In genomic region chr4:53545238-53545637, GRCh38 we compare ENCODE assay signal across 25 cellular contexts. TPM values are rescaled to one million over a fixed set of nuclear protein-coding genes. Genes with fewer than 3 reads are reported as not detected.
"Had no signal": no experiment of that assay in that cellular context is flagged by ENCODE, and none has a peak within 500 bp of the region (broad histone marks: within the 10 kb centered on the region; RNA-seq: fewer than 3 reads in every experiment).

No MANE protein-coding gene starts in this region.

- H3K4me3 ChIP-seq: body of pancreas, SJSA1 had no signal

- H3K36me3 Mint-ChIP-seq: activated naive CD4-positive, alpha-beta T cell treated with anti-CD3 and anti-CD28 coated beads, Interleukin-2, amount 50 U/mL, for 24 hours had no signal

- DNase-seq: activated CD4-positive, alpha-beta T cell treated with anti-CD3 and anti-CD28 coated beads for 48 hours; activated CD4-positive, alpha-beta T cell treated with anti-CD3 and anti-CD28 coated beads, Interleukin-2, amount 50 U/mL, for 4 hours; activated CD4-positive, CD25-positive, alpha-beta regulatory T cell treated with anti-CD3 and anti-CD28 coated beads, Interleukin-2, amount 50 U/mL, for 72 hours; activated CD8-positive, alpha-beta memory T cell treated with anti-CD3 and anti-CD28 coated beads, Interleukin-2, amount 50 U/mL, for 48 hours; activated CD8-positive, alpha-beta T cell treated with anti-CD3 and anti-CD28 coated beads, Interleukin-2, amount 10 ng/mL, durations not matched to agents 7 days and 5 days; activated T-cell treated with anti-CD3 and anti-CD28 coated beads, Interleukin-2, amount 50 U/mL, for 1 hour; aorta; central memory CD4-positive, alpha-beta T cell; Karpas-422; MM.1S; NCI-H1105 treated with DMSO at 0.1 percent for 48 hours; NCI-H146; NCI-H187 treated with DMSO at 0.1 percent for 48 hours; NCI-H2081 treated with DMSO at 0.1 percent for 48 hours; NCI-H2171 treated with DMSO at 0.1 percent for 48 hours; NCI-H345; NCI-H510A; NCI-H526 treated with DMSO at 0.1 percent for 48 hours; SHP77; SW 1271 had no signal

- H3K27ac ChIP-seq: body of pancreas, SJSA1 had no signal

- H3K27me3 ChIP-seq: body of pancreas, SJSA1 had no signal

- H3K27ac Mint-ChIP-seq: activated CD8-positive, alpha-beta T cell treated with anti-CD3 and anti-CD28 coated beads, Interleukin-2, amount 10 ng/mL, durations not matched to agents 7 days and 5 days; activated naive CD4-positive, alpha-beta T cell treated with anti-CD3 and anti-CD28 coated beads, Interleukin-2, amount 50 U/mL, for 24 hours had no signal

- H3K4me3 Mint-ChIP-seq: activated CD8-positive, alpha-beta T cell treated with anti-CD3 and anti-CD28 coated beads, Interleukin-2, amount 10 ng/mL, durations not matched to agents 7 days and 5 days; activated naive CD4-positive, alpha-beta T cell treated with anti-CD3 and anti-CD28 coated beads, Interleukin-2, amount 50 U/mL, for 24 hours had no signal

- ATAC-seq: activated CD8-positive, alpha-beta T cell treated with anti-CD3 and anti-CD28 coated beads, Interleukin-2, amount 10 ng/mL, durations not matched to agents 7 days and 5 days; SK-N-SH treated with all-trans-retinoic acid at 6 μM for 48 hours had no signal

- H3K36me3 ChIP-seq: SJSA1 had no signal

- H3K9me3 ChIP-seq: body of pancreas, SJSA1 had no signal

- H3K4me1 Mint-ChIP-seq: activated naive CD4-positive, alpha-beta T cell treated with anti-CD3 and anti-CD28 coated beads, Interleukin-2, amount 50 U/mL, for 24 hours had no signal

RNA-seq across cellular contexts. Expression of gene LNX1, which starts 46.0 kb away (rescaled TPM):
- total RNA-seq: activated CD8-positive, alpha-beta T cell treated with anti-CD3 and anti-CD28 coated beads, Interleukin-2, amount 10 ng/mL, durations not matched to agents 7 days and 5 days; SJSA1; T-helper 1 cell treated with Interleukin-12 subunit alpha and Interleukin-12 subunit beta and Interleukin-4 antibody, amounts not matched to agents 30 ng/mL and 1 ng/mL, for 36 hours had no signal
